Comparison of ENCODE assay signal across 18 cellular contexts in genomic region chr3:150786791-150787190, GRCh38. TPM values are rescaled to one million over a fixed set of nuclear protein-coding genes. Genes with fewer than 3 reads are reported as not detected.
DNase-seq lines count a peak whose midpoint lies in the region; ATAC-seq and TF ChIP-seq lines count a peak whose summit lies in the region.
"Had no signal": no experiment of that assay in that cellular context is flagged by ENCODE, and none has a peak within 500 bp of the region (broad histone marks: within the 10 kb centered on the region; RNA-seq: fewer than 3 reads in every experiment).

No MANE protein-coding gene starts in this region.

- H3K4me1 Mint-ChIP-seq in activated CD8-positive, alpha-beta memory T cell treated with anti-CD3 and anti-CD28 coated beads, Interleukin-2, amount 10 ng/mL, durations not matched to agents 7 days and 5 days = peaks cover 44% of the 10 kb centered on the region
- peaks cover 54% of the 10 kb centered on the region for H3K4me1 Mint-ChIP-seq in activated naive CD8-positive, alpha-beta T cell treated with anti-CD3 and anti-CD28 coated beads, Interleukin-2, amount 50 U/mL, for 24 hours

- CTCF ChIA-PET in activated CD8-positive, alpha-beta memory T cell treated with anti-CD3 and anti-CD28 coated beads, Interleukin-2, amount 10 ng/mL, durations not matched to agents 7 days and 5 days (lab: Charles Lee) = interaction anchor here (1.4 to 2.5 kb wide), 7 partner anchors 12 to 363 kb away, joined by 5 to 23 read pairs (median 6); partner anchors contain the start of gene SIAH2

- no peak overlapping the region for H3K27ac Mint-ChIP-seq in activated CD8-positive, alpha-beta memory T cell treated with anti-CD3 and anti-CD28 coated beads, Interleukin-2, amount 10 ng/mL, durations not matched to agents 7 days and 5 days
- H3K27ac Mint-ChIP-seq in activated naive CD8-positive, alpha-beta T cell treated with anti-CD3 and anti-CD28 coated beads, Interleukin-2, amount 50 U/mL, for 24 hours = peak overlapping the region; percentile 44
- H3K27ac Mint-ChIP-seq: CD8-positive, alpha-beta memory T cell; stimulated activated memory B cell treated with anti-CD40 and anti-IgM and Interleukin-4, amounts not matched to agents 10 μg/mL and 1 μg/mL and 100 μg/mL, for 72 hours had no signal

- ATAC-seq in activated CD8-positive, alpha-beta memory T cell treated with anti-CD3 and anti-CD28 coated beads, Interleukin-2, amount 10 ng/mL, durations not matched to agents 7 days and 5 days = peak; percentile 30
- ATAC-seq in activated naive CD8-positive, alpha-beta T cell treated with anti-CD3 and anti-CD28 coated beads, Interleukin-2, amount 50 U/mL, for 24 hours = peak; percentile 67
- peak; percentile 92 for ATAC-seq in omental fat pad (ENCODE audit: low FRiP score)
- no peak for ATAC-seq in GM18502 (IDR thresholded peaks at IDR 0.05; ENCODE audit: poor library complexity, unreplicated experiment)
- ATAC-seq: body of pancreas; Panc1; sciatic nerve; stimulated activated memory B cell treated with anti-CD40 and anti-IgM and Interleukin-4, amounts not matched to agents 10 μg/mL and 1 μg/mL and 100 μg/mL, for 72 hours had no signal

- no peak for TF ChIP-seq CTCF in omental fat pad (IDR thresholded peaks at IDR 0.05)

- H3K9me3 Mint-ChIP-seq in activated CD8-positive, alpha-beta memory T cell treated with anti-CD3 and anti-CD28 coated beads, Interleukin-2, amount 10 ng/mL, durations not matched to agents 7 days and 5 days (ENCODE audit: low read depth) = no peaks in the 10 kb centered on the region
- no peaks in the 10 kb centered on the region for H3K9me3 Mint-ChIP-seq in activated naive CD8-positive, alpha-beta T cell treated with anti-CD3 and anti-CD28 coated beads, Interleukin-2, amount 50 U/mL, for 24 hours
- H3K9me3 Mint-ChIP-seq: CD8-positive, alpha-beta memory T cell; stimulated activated memory B cell treated with anti-CD40 and anti-IgM and Interleukin-4, amounts not matched to agents 10 μg/mL and 1 μg/mL and 100 μg/mL, for 72 hours had no signal

- peaks cover 2% of the 10 kb centered on the region for H3K36me3 Mint-ChIP-seq in activated CD8-positive, alpha-beta memory T cell treated with anti-CD3 and anti-CD28 coated beads, Interleukin-2, amount 10 ng/mL, durations not matched to agents 7 days and 5 days
- no peaks in the 10 kb centered on the region for H3K36me3 Mint-ChIP-seq in activated naive CD8-positive, alpha-beta T cell treated with anti-CD3 and anti-CD28 coated beads, Interleukin-2, amount 50 U/mL, for 24 hours (ENCODE audit: low read depth)
- H3K36me3 Mint-ChIP-seq: CD8-positive, alpha-beta memory T cell; stimulated activated memory B cell treated with anti-CD40 and anti-IgM and Interleukin-4, amounts not matched to agents 10 μg/mL and 1 μg/mL and 100 μg/mL, for 72 hours had no signal

- H3K27me3 Mint-ChIP-seq in activated CD8-positive, alpha-beta memory T cell treated with anti-CD3 and anti-CD28 coated beads, Interleukin-2, amount 10 ng/mL, durations not matched to agents 7 days and 5 days = no peaks in the 10 kb centered on the region
- H3K27me3 Mint-ChIP-seq in activated naive CD8-positive, alpha-beta T cell treated with anti-CD3 and anti-CD28 coated beads, Interleukin-2, amount 50 U/mL, for 24 hours = peaks cover 13% of the 10 kb centered on the region

- DNase-seq in activated CD8-positive, alpha-beta memory T cell treated with anti-CD3 and anti-CD28 coated beads, Interleukin-2, amount 10 ng/mL, durations not matched to agents 7 days and 5 days = peak; percentile 48
- DNase-seq in activated CD8-positive, alpha-beta memory T cell treated with anti-CD3 and anti-CD28 coated beads for 24 hours = no peak
- DNase-seq in LoVo (ENCODE audit: low spot score) (peak; percentile 44), omental fat pad (ENCODE audit: low spot score) (no peak), SW480 (ENCODE audit: low spot score) (no peak)
- DNase-seq in activated naive CD8-positive, alpha-beta T cell treated with anti-CD3 and anti-CD28 coated beads, Interleukin-2, amount 50 U/mL, for 24 hours = peak; percentile 27
- DNase-seq in activated CD4-positive, CD25-positive, alpha-beta regulatory T cell treated with anti-CD3 and anti-CD28 coated beads, Interleukin-2, amount 50 U/mL, for 72 hours = no peak
- DNase-seq: body of pancreas; CD8-positive, alpha-beta memory T cell; dorsolateral prefrontal cortex; kidney; midbrain; NCI-H2029 treated with DMSO at 0.1 percent for 48 hours; NCI-H526 treated with DMSO at 0.1 percent for 48 hours had no signal

- H3K4me3 Mint-ChIP-seq in activated CD8-positive, alpha-beta memory T cell treated with anti-CD3 and anti-CD28 coated beads, Interleukin-2, amount 10 ng/mL, durations not matched to agents 7 days and 5 days = no peak overlapping the region
- no peak overlapping the region for H3K4me3 Mint-ChIP-seq in activated naive CD8-positive, alpha-beta T cell treated with anti-CD3 and anti-CD28 coated beads, Interleukin-2, amount 50 U/mL, for 24 hours
- H3K4me3 Mint-ChIP-seq: CD8-positive, alpha-beta memory T cell; stimulated activated memory B cell treated with anti-CD40 and anti-IgM and Interleukin-4, amounts not matched to agents 10 μg/mL and 1 μg/mL and 100 μg/mL, for 72 hours had no signal

RNA-seq across cellular contexts. Expression of gene SIAH2, which starts 23.8 kb away (rescaled TPM):
- 10 to 100 TPM; 34.7 to 54.2 TPM for total RNA-seq in activated CD8-positive, alpha-beta memory T cell treated with anti-CD3 and anti-CD28 coated beads, Interleukin-2, amount 10 ng/mL, durations not matched to agents 7 days and 5 days
- 10 to 100 TPM; 30.6 to 45.3 (median 32.1) TPM for total RNA-seq in omental fat pad

Comparison
In these comparisons a context has a peak if more than half of its experiments do, and no peak if none do; other contexts are left out.
1. DNase-seq: peak in activated CD8-positive, alpha-beta memory T cell treated with anti-CD3 and anti-CD28 coated beads, Interleukin-2, amount 10 ng/mL, durations not matched to agents 7 days and 5 days (single experiment), LoVo (single experiment) and activated naive CD8-positive, alpha-beta T cell treated with anti-CD3 and anti-CD28 coated beads, Interleukin-2, amount 50 U/mL, for 24 hours (single experiment); none in activated CD8-positive, alpha-beta memory T cell treated with anti-CD3 and anti-CD28 coated beads for 24 hours (single experiment), omental fat pad (single experiment), SW480 (single experiment) and activated CD4-positive, CD25-positive, alpha-beta regulatory T cell treated with anti-CD3 and anti-CD28 coated beads, Interleukin-2, amount 50 U/mL, for 72 hours (single experiment).